ENCODE assay signal across 15 cellular contexts in the genomic region with DNA sequence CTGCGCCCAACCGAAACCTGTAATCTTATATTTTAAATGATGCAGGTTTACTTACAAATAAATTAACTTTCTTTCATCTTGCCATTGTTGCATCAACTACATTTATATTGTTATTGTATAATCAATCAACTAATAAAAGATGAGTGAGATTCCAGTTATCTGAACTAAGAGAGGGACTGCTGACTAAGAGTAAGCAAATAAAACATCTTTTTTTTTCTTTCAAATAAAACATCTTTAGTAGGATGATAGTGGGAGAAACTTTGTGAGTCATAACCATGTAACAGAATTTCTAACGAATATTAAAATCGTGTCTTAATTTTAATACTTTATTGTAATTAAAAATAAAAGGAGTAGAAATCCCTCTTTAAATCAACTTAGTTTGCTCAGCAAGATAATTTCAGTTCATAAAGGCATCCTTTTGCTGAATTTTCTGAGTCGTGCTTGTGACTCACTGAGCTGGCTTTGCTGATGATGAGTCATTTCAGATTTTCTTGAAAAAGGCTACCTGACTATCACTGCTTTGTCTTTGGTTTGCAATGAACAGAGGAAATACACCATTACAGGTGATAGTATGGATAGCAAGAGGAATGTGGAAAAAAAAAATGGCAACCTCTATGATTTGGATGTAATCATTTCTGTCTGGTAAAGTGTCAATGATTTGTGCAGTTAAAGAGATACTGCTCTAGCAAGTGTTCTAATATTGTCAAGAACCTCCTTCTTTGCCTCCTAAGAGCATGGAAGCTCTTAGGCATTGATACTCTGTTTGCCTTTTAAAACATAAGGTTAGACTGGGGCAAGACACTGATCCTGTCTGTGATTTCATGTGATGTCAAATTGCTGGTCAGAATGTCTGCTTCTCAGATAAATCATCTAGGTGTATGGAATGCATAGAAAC.
DNase-seq lines count a peak whose midpoint lies in the region; ATAC-seq and TF ChIP-seq lines count a peak whose summit lies in the region.
"Had no signal": no experiment of that assay in that cellular context is flagged by ENCODE, and none has a peak within 500 bp of the region (broad histone marks: within the 10 kb centered on the region; RNA-seq: fewer than 3 reads in every experiment).

No MANE protein-coding gene starts in this region.

- no peak for TF ChIP-seq RAD21 in SK-N-SH (IDR thresholded peaks at IDR 0.05; ENCODE audit: low read length)

- H3K27me3 ChIP-seq in SK-N-SH (ENCODE audit: insufficient read depth): no peaks in the 10 kb centered on the region
- H3K27me3 ChIP-seq: colonic mucosa, pancreas, tibial nerve had no signal

- ATAC-seq in SK-N-SH treated with all-trans-retinoic acid at 6 μM for 48 hours: no peak
- ATAC-seq in GM19023 (IDR thresholded peaks at IDR 0.05; ENCODE audit: unreplicated experiment): no peak
- ATAC-seq: pancreas had no signal

- H3K4me3 Mint-ChIP-seq in activated CD4-positive, alpha-beta T cell treated with anti-CD3 and anti-CD28 coated beads, Interleukin-2, amount 10 ng/mL, durations not matched to agents 24 days and 14 days: no peak overlapping the region

- TF ChIP-seq CTCF in SK-N-SH (IDR thresholded peaks at IDR 0.05) (no peak), fibroblast of pulmonary artery (IDR thresholded peaks at IDR 0.05; ENCODE audit: low read length, missing control alignments) (no peak), retinal pigment epithelial cell (conservative IDR thresholded peaks at IDR 0.05; ENCODE audit: low read depth, low read length) (no peak)

- POLR2A ChIA-PET in SK-N-SH (lab: Yijun Ruan, JAX): no interaction called here

- H3K9me3 ChIP-seq in SK-N-SH: no peaks in the 10 kb centered on the region
- H3K9me3 ChIP-seq: colonic mucosa, pancreas, tibial nerve had no signal

- 40% methylated on average over 5 of the region's 5 CpGs for WGBS in SK-N-SH (ENCODE audit: low lambda C conversion rate)

- H3K9me3 Mint-ChIP-seq in activated CD4-positive, alpha-beta T cell treated with anti-CD3 and anti-CD28 coated beads, Interleukin-2, amount 10 ng/mL, durations not matched to agents 24 days and 14 days: peaks cover 3% of the 10 kb centered on the region

- H3K27ac Mint-ChIP-seq in activated CD4-positive, alpha-beta T cell treated with anti-CD3 and anti-CD28 coated beads, Interleukin-2, amount 10 ng/mL, durations not matched to agents 24 days and 14 days: no peak overlapping the region

- no peak overlapping the region for H2AFZ ChIP-seq in SK-N-SH (ENCODE audit: low read depth)

- H3K4me3 ChIP-seq in SK-N-SH (ENCODE audit: low read depth in 2 of 2, low read length in 1 of 2): no peak overlapping the region
- H3K4me3 ChIP-seq in fibroblast of pulmonary artery (replicated peaks; ENCODE audit: low read depth, low read length): no peak overlapping the region
- H3K4me3 ChIP-seq in retinal pigment epithelial cell (ENCODE audit: low read length): no peak overlapping the region
- H3K4me3 ChIP-seq: colonic mucosa, pancreas, tibial nerve had no signal

- H3F3A ChIP-seq in SK-N-SH (replicated peaks; ENCODE audit: insufficient read depth): no peaks in the 10 kb centered on the region

- intact Hi-C loops in activated CD4-positive, alpha-beta T cell treated with anti-CD3 and anti-CD28 coated beads, Interleukin-2, amount 10 ng/mL, durations not matched to agents 24 days and 14 days (cut with micrococcal nuclease): no loop called here

- no peak for DNase-seq in SK-N-SH
- peak; percentile 27 for DNase-seq in RPMI7951 (ENCODE audit: low read depth)
- DNase-seq in fibroblast of pulmonary artery (ENCODE audit: low read depth): peak; percentile 54
- peak; percentile 56 for DNase-seq in retinal pigment epithelial cell (ENCODE audit: low read depth)
- DNase-seq in activated CD4-positive, alpha-beta T cell treated with anti-CD3 and anti-CD28 coated beads, Interleukin-2, amount 10 ng/mL, durations not matched to agents 24 days and 14 days: no peak
- DNase-seq in cerebellar nuclear complex (lab: John Stamatoyannopoulos, UW): no peak
- DNase-seq: activated naive CD4-positive, alpha-beta T cell treated with anti-CD3 and anti-CD28 coated beads, Interleukin-2, amount 50 U/mL, for 16 hours; colonic mucosa; NCI-H187 treated with DMSO at 0.1 percent for 48 hours; pancreas; SIG-M5; stimulated activated CD8-positive, alpha-beta memory T cell treated with anti-CD3 and anti-CD28 coated beads, Interleukin-4, amount 100 ng/mL, for 48 hours had no signal

- H3K27ac ChIP-seq in SK-N-SH (ENCODE audit: low read depth in 2 of 2, low read length in 1 of 2): no peak overlapping the region
- H3K27ac ChIP-seq: colonic mucosa, pancreas, tibial nerve had no signal

- H3K27me3 Mint-ChIP-seq in activated CD4-positive, alpha-beta T cell treated with anti-CD3 and anti-CD28 coated beads, Interleukin-2, amount 10 ng/mL, durations not matched to agents 24 days and 14 days: no peaks in the 10 kb centered on the region

- no peaks in the 10 kb centered on the region for H3K4me1 Mint-ChIP-seq in activated CD4-positive, alpha-beta T cell treated with anti-CD3 and anti-CD28 coated beads, Interleukin-2, amount 10 ng/mL, durations not matched to agents 24 days and 14 days

- no peak for TF ChIP-seq EP300 in SK-N-SH (IDR thresholded peaks at IDR 0.05; ENCODE audit: borderline replicate concordance in 1 of 2, low read depth in 1 of 2, low read length in 1 of 2)

- H3K36me3 ChIP-seq in SK-N-SH (replicated peaks in 1 of 2; ENCODE audit: control insufficient read depth in 1 of 2, insufficient read depth in 2 of 2, low read length in 1 of 2): no peaks in the 10 kb centered on the region
- H3K36me3 ChIP-seq: colonic mucosa, pancreas, tibial nerve had no signal

- no peaks in the 10 kb centered on the region for H3K4me1 ChIP-seq in SK-N-SH (ENCODE audit: control insufficient read depth in 1 of 2, insufficient read depth in 2 of 2, low read depth in 1 of 2, low read length in 1 of 2)
- H3K4me1 ChIP-seq: colonic mucosa, pancreas, tibial nerve had no signal

- no peaks in the 10 kb centered on the region for H3K79me2 ChIP-seq in SK-N-SH (ENCODE audit: insufficient read depth)

- CTCF ChIA-PET in SK-N-SH (lab: Yijun Ruan, JAX): no interaction called here

- H3K4me2 ChIP-seq in SK-N-SH: no peak overlapping the region

- no peaks in the 10 kb centered on the region for H3K9me2 ChIP-seq in SK-N-SH

- H3K36me3 Mint-ChIP-seq in activated CD4-positive, alpha-beta T cell treated with anti-CD3 and anti-CD28 coated beads, Interleukin-2, amount 10 ng/mL, durations not matched to agents 24 days and 14 days (ENCODE audit: low read depth): no peaks in the 10 kb centered on the region

- H4K20me1 ChIP-seq in SK-N-SH (ENCODE audit: insufficient read depth): no peaks in the 10 kb centered on the region

- no peak overlapping the region for H3K9ac ChIP-seq in SK-N-SH

TF ChIP-seq in SK-N-SH, 30 proteins besides CTCF, POLR2A, EP300 and RAD21:
- TF ChIP-seq JUND (IDR thresholded peaks at IDR 0.05) (peak; percentile 41), NFIC (IDR thresholded peaks at IDR 0.05; ENCODE audit: borderline replicate concordance) (no peak), ELF1 (IDR thresholded peaks at IDR 0.05) (no peak), FOSL2 (IDR thresholded peaks at IDR 0.05; ENCODE audit: borderline replicate concordance, low read depth) (peak; percentile 58; the same call in 1 of the 2 replicates)
TF ChIP-seq in SK-N-SH: peak in this region for 2.

TF ChIP-seq in SK-N-SH treated with all-trans-retinoic acid at 6 μM for 48 hours, 23 proteins besides CTCF, POLR2A, EP300 and RAD21 (continues in another document):
- TF ChIP-seq ZFP3 (CRISPR knock-in tag; IDR thresholded peaks at IDR 0.05): no peak
- TF ChIP-seq, protein P1, sequence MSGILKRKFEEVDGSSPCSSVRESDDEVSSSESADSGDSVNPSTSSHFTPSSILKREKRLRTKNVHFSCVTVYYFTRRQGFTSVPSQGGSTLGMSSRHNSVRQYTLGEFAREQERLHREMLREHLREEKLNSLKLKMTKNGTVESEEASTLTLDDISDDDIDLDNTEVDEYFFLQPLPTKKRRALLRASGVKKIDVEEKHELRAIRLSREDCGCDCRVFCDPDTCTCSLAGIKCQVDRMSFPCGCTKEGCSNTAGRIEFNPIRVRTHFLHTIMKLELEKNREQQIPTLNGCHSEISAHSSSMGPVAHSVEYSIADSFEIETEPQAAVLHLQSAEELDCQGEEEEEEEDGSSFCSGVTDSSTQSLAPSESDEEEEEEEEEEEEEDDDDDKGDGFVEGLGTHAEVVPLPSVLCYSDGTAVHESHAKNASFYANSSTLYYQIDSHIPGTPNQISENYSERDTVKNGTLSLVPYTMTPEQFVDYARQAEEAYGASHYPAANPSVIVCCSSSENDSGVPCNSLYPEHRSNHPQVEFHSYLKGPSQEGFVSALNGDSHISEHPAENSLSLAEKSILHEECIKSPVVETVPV (CRISPR knock-in tag; IDR thresholded peaks at IDR 0.05): no peak
- TF ChIP-seq, protein P2, sequence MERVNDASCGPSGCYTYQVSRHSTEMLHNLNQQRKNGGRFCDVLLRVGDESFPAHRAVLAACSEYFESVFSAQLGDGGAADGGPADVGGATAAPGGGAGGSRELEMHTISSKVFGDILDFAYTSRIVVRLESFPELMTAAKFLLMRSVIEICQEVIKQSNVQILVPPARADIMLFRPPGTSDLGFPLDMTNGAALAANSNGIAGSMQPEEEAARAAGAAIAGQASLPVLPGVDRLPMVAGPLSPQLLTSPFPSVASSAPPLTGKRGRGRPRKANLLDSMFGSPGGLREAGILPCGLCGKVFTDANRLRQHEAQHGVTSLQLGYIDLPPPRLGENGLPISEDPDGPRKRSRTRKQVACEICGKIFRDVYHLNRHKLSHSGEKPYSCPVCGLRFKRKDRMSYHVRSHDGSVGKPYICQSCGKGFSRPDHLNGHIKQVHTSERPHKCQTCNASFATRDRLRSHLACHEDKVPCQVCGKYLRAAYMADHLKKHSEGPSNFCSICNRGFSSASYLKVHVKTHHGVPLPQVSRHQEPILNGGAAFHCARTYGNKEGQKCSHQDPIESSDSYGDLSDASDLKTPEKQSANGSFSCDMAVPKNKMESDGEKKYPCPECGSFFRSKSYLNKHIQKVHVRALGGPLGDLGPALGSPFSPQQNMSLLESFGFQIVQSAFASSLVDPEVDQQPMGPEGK (CRISPR knock-in tag; IDR thresholded peaks at IDR 0.05; ENCODE audit: borderline replicate concordance): no peak
- no peak for TF ChIP-seq ZC3H10 (CRISPR knock-in tag; IDR thresholded peaks at IDR 0.05)

Comparison
In these comparisons a context has a peak if more than half of its experiments do, and no peak if none do; other contexts are left out.
1. DNase-seq: peak in RPMI7951 (single experiment), fibroblast of pulmonary artery (single experiment) and retinal pigment epithelial cell (single experiment); none in SK-N-SH (single experiment), activated CD4-positive, alpha-beta T cell treated with anti-CD3 and anti-CD28 coated beads, Interleukin-2, amount 10 ng/mL, durations not matched to agents 24 days and 14 days (single experiment) and cerebellar nuclear complex (0 of 2).